ENCODE assay signal across 9 cellular contexts in genomic region chr3:124985358-124985757, GRCh38. TPM values are rescaled to one million over a fixed set of nuclear protein-coding genes. Genes with fewer than 3 reads are reported as not detected.
DNase-seq lines count a peak whose midpoint lies in the region; ATAC-seq and TF ChIP-seq lines count a peak whose summit lies in the region.
"Had no signal": no experiment of that assay in that cellular context is flagged by ENCODE, and none has a peak within 500 bp of the region (broad histone marks: within the 10 kb centered on the region; RNA-seq: fewer than 3 reads in every experiment).

No MANE protein-coding gene starts in this region.

- no peak overlapping the region for H3K27ac Mint-ChIP-seq in CD4-positive, alpha-beta T cell
- H3K27ac Mint-ChIP-seq: stimulated activated memory B cell treated with anti-CD40 and anti-IgM and Interleukin-4, amounts not matched to agents 10 μg/mL and 1 μg/mL and 100 μg/mL, for 72 hours had no signal

- DNase-seq in astrocyte of the spinal cord (ENCODE audit: low read depth, low spot score) (peak; percentile 33), kidney tubule cell (ENCODE audit: low spot score) (peak; percentile 53), upper lobe of right lung (no peak), COR-L47 (lab: John Stamatoyannopoulos, UW) (no peak), NCI-H82 (lab: John Stamatoyannopoulos, UW) (no peak)
- no peak for DNase-seq in CD4-positive, alpha-beta T cell
- DNase-seq: activated CD4-positive, alpha-beta T cell treated with anti-CD3 and anti-CD28 coated beads for 48 hours had no signal

- CTCF ChIA-PET in CD4-positive, alpha-beta T cell (lab: Charles Lee) = no interaction called here

- no peaks in the 10 kb centered on the region for H3K9me3 ChIP-seq in HUES6 (ENCODE audit: control insufficient read depth, insufficient read depth, low read depth, low read length)
- H3K9me3 ChIP-seq in upper lobe of right lung = no peaks in the 10 kb centered on the region
- H3K9me3 ChIP-seq in CD4-positive, alpha-beta T cell (ENCODE audit: control insufficient read depth, low read length) = no peaks in the 10 kb centered on the region

- H3K9me3 Mint-ChIP-seq in CD4-positive, alpha-beta T cell = no peaks in the 10 kb centered on the region
- H3K9me3 Mint-ChIP-seq: stimulated activated memory B cell treated with anti-CD40 and anti-IgM and Interleukin-4, amounts not matched to agents 10 μg/mL and 1 μg/mL and 100 μg/mL, for 72 hours had no signal

- H3K36me3 ChIP-seq in HUES6 (ENCODE audit: control insufficient read depth, insufficient read depth, low read length) (peaks cover 9% of the 10 kb centered on the region; the same call in 1 of the 2 replicates), upper lobe of right lung (peaks cover 30% of the 10 kb centered on the region)

- H3K36me3 Mint-ChIP-seq in CD4-positive, alpha-beta T cell (ENCODE audit: low read depth) = peaks cover 64% of the 10 kb centered on the region

- H3K9ac ChIP-seq in HUES6 (ENCODE audit: low read length) = peak overlapping the region; percentile 56

- peak; percentile 61 for ATAC-seq in upper lobe of right lung
- ATAC-seq in CD4-positive, alpha-beta T cell (ENCODE audit: poor library complexity) = no peak
- ATAC-seq: stimulated activated memory B cell treated with anti-CD40 and anti-IgM and Interleukin-4, amounts not matched to agents 10 μg/mL and 1 μg/mL and 100 μg/mL, for 72 hours had no signal

- no peaks in the 10 kb centered on the region for H3K4me1 Mint-ChIP-seq in CD4-positive, alpha-beta T cell (ENCODE audit: low read depth)

- peak overlapping the region; percentile 69; the same call in 1 of the 2 replicates for H3K27ac ChIP-seq in HUES6 (ENCODE audit: low read depth, low read length)
- H3K27ac ChIP-seq in upper lobe of right lung = peak overlapping the region; percentile 77
- no peak overlapping the region for H3K27ac ChIP-seq in CD4-positive, alpha-beta T cell (ENCODE audit: low read depth, low read length)

- intact Hi-C loops in upper lobe of right lung (cut with DNase I) = no loop called here
- intact Hi-C loops in CD4-positive, alpha-beta T cell (cut with DNase I, micrococcal nuclease) = no loop called here

- no peaks in the 10 kb centered on the region for H3K27me3 Mint-ChIP-seq in CD4-positive, alpha-beta T cell
- H3K27me3 Mint-ChIP-seq: stimulated activated memory B cell treated with anti-CD40 and anti-IgM and Interleukin-4, amounts not matched to agents 10 μg/mL and 1 μg/mL and 100 μg/mL, for 72 hours had no signal

- H3K4me3 ChIP-seq in HUES6 (ENCODE audit: low read depth, low read length) = no peak overlapping the region
- H3K4me3 ChIP-seq in astrocyte of the spinal cord (ENCODE audit: low read depth, low read length) = no peak overlapping the region
- no peak overlapping the region for H3K4me3 ChIP-seq in upper lobe of right lung

- in situ Hi-C loops in astrocyte of the spinal cord (cut with HindIII; ENCODE audit: low sequenced_read_pairs) = no loop called here

- H3K27me3 ChIP-seq in HUES6 (ENCODE audit: control insufficient read depth, insufficient read depth, low read length) (no peaks in the 10 kb centered on the region), upper lobe of right lung (no peaks in the 10 kb centered on the region)
- no peaks in the 10 kb centered on the region for H3K27me3 ChIP-seq in CD4-positive, alpha-beta T cell (ENCODE audit: control insufficient read depth, insufficient read depth, low read length)

- POLR2A ChIA-PET in CD4-positive, alpha-beta T cell (lab: Charles Lee) = no interaction called here

- TF ChIP-seq CTCF in astrocyte of the spinal cord (IDR thresholded peaks at IDR 0.05; ENCODE audit: low read depth, low read length) = no peak
- no peak for TF ChIP-seq CTCF in upper lobe of right lung (IDR thresholded peaks at IDR 0.05)
- TF ChIP-seq CTCF in CD4-positive, alpha-beta T cell (IDR thresholded peaks at IDR 0.05) = no peak

- no peak overlapping the region for H3K4me3 Mint-ChIP-seq in CD4-positive, alpha-beta T cell
- H3K4me3 Mint-ChIP-seq: stimulated activated memory B cell treated with anti-CD40 and anti-IgM and Interleukin-4, amounts not matched to agents 10 μg/mL and 1 μg/mL and 100 μg/mL, for 72 hours had no signal

- H3K4me1 ChIP-seq in HUES6 (ENCODE audit: control insufficient read depth, insufficient read depth, low read length) (peaks cover 10% of the 10 kb centered on the region; the same call in 1 of the 2 replicates), upper lobe of right lung (peaks cover 31% of the 10 kb centered on the region)

RNA-seq across cellular contexts. Expression of gene MUC13, which starts 50.8 kb away (rescaled TPM):
- not detected for total RNA-seq in upper lobe of right lung
- total RNA-seq in CD4-positive, alpha-beta T cell = under 1 TPM in 1 of 2 experiments, not detected in 1; 0.47 TPM

Comparison
In these comparisons a context has a peak if more than half of its experiments do, and no peak if none do; other contexts are left out.
1. DNase-seq: peak in astrocyte of the spinal cord (single experiment) and kidney tubule cell (single experiment); none in upper lobe of right lung (single experiment), COR-L47 (single experiment), CD4-positive, alpha-beta T cell (0 of 10) and NCI-H82 (single experiment).